In genomic region chr1:68174173-68175113, GRCh38 we compare ENCODE assay signal across 8 cellular contexts. TPM values are rescaled to one million over a fixed set of nuclear protein-coding genes. Genes with fewer than 3 reads are reported as not detected.
A peak's percentile ranks its signal among the peaks of the same experiment; 100 is the strongest.
DNase-seq lines count a peak whose midpoint lies in the region; ATAC-seq and TF ChIP-seq lines count a peak whose summit lies in the region.

No MANE protein-coding gene starts in this region.

- no peak overlapping the region for H3K4me3 Mint-ChIP-seq in T-helper 2 cell treated with Interferon-gamma antibody and Interleukin-4, amounts not matched to agents 5 μg/mL and 100 μg/mL, for 36 hours

- TF ChIP-seq POLR2A in esophagus squamous epithelium (IDR thresholded peaks at IDR 0.05) = no peak

- in situ Hi-C loops in Panc1 (cut with HindIII; ENCODE audit: low pct_unique_long_range_greater_than_20kb, low sequenced_read_pairs) (no loop called here), G401 (cut with HindIII; ENCODE audit: low sequenced_read_pairs) (no loop called here)

- DNase-seq in DMS 273 treated with DMSO at 0.1 percent for 48 hours (lab: John Stamatoyannopoulos, UW) (peak; percentile 3), Panc1 (ENCODE audit: low read depth, low spot score) (peak; percentile 84), esophagus squamous epithelium (lab: John Stamatoyannopoulos, UW) (peak; percentile 1), osteoblast (ENCODE audit: insufficient read length, low spot score, missing footprints) (peak; percentile 87), CD1c-positive myeloid dendritic cell (ENCODE audit: extremely low spot score) (no peak), G401 (ENCODE audit: low spot score) (no peak)
- no peak for DNase-seq in T-helper 2 cell treated with Interferon-gamma antibody and Interleukin-4, amounts not matched to agents 5 μg/mL and 100 μg/mL, for 36 hours (ENCODE audit: low spot score)

- H2AFZ ChIP-seq in osteoblast (ENCODE audit: low read length) = no peak overlapping the region

- H3K36me3 ChIP-seq in Panc1 (ENCODE audit: control insufficient read depth, insufficient read depth, low read length) = no peaks in the 10 kb centered on the region
- H3K36me3 ChIP-seq in esophagus squamous epithelium = no peaks in the 10 kb centered on the region
- no peaks in the 10 kb centered on the region for H3K36me3 ChIP-seq in osteoblast (ENCODE audit: insufficient read depth, low read length)

- H4K20me1 ChIP-seq in osteoblast (ENCODE audit: insufficient read depth, low read length) = no peaks in the 10 kb centered on the region

- H3K36me3 Mint-ChIP-seq in T-helper 2 cell treated with Interferon-gamma antibody and Interleukin-4, amounts not matched to agents 5 μg/mL and 100 μg/mL, for 36 hours (ENCODE audit: low read depth) = no peaks in the 10 kb centered on the region

- intact Hi-C loops in Panc1 (cut with micrococcal nuclease; ENCODE audit: unreplicated experiment) (no loop called here), esophagus squamous epithelium (cut with DNase I) (no loop called here)

- no peaks in the 10 kb centered on the region for H3K9me3 Mint-ChIP-seq in T-helper 2 cell treated with Interferon-gamma antibody and Interleukin-4, amounts not matched to agents 5 μg/mL and 100 μg/mL, for 36 hours

- H3K27ac Mint-ChIP-seq in T-helper 2 cell treated with Interferon-gamma antibody and Interleukin-4, amounts not matched to agents 5 μg/mL and 100 μg/mL, for 36 hours = no peak overlapping the region

- no peak overlapping the region for H3K27ac ChIP-seq in Panc1 (ENCODE audit: low read length)
- H3K27ac ChIP-seq in esophagus squamous epithelium = peak overlapping the region; percentile 32 to 86 (median 76)
- peak overlapping the region; percentile 84 for H3K27ac ChIP-seq in osteoblast (ENCODE audit: low read depth, low read length)

- peaks cover 3% of the 10 kb centered on the region for H3K27me3 Mint-ChIP-seq in T-helper 2 cell treated with Interferon-gamma antibody and Interleukin-4, amounts not matched to agents 5 μg/mL and 100 μg/mL, for 36 hours (ENCODE audit: low read depth)

- peak overlapping the region; percentile 61 for H3K4me2 ChIP-seq in osteoblast (ENCODE audit: insufficient read depth, low read length)

- ATAC-seq in Panc1 (peak; percentile 86), HG03175 (IDR thresholded peaks at IDR 0.05; ENCODE audit: unreplicated experiment) (no peak)

- H3K4me1 ChIP-seq in Panc1 (ENCODE audit: control insufficient read depth, insufficient read depth, low read length) (peaks cover 11% of the 10 kb centered on the region), esophagus squamous epithelium (peaks cover 15 to 52% (median 31%) of the 10 kb centered on the region in 3 donors), osteoblast (ENCODE audit: insufficient read depth, low read length) (peaks cover 60% of the 10 kb centered on the region)

- H3K4me1 Mint-ChIP-seq in T-helper 2 cell treated with Interferon-gamma antibody and Interleukin-4, amounts not matched to agents 5 μg/mL and 100 μg/mL, for 36 hours (ENCODE audit: low read depth) = peaks cover 6% of the 10 kb centered on the region

- H3K79me2 ChIP-seq in osteoblast (ENCODE audit: insufficient read depth, low read length) = peaks cover 14% of the 10 kb centered on the region

- CTCF ChIA-PET in Panc1 (lab: Charles Lee) = no interaction called here

- peak overlapping the region in 1 of 2 experiments; percentile 39; a peak in 2 of 4 replicates for H3K4me3 ChIP-seq in Panc1 (ENCODE audit: low read depth in 2 of 2, low read length in 2 of 2)
- peak overlapping the region in 2 of 4 donors; percentile 11 to 48 for H3K4me3 ChIP-seq in esophagus squamous epithelium
- no peak overlapping the region for H3K4me3 ChIP-seq in osteoblast (ENCODE audit: insufficient read depth, low read length)

- H3K9me3 ChIP-seq in Panc1 (ENCODE audit: control insufficient read depth, insufficient read depth, low read depth, low read length) (no peaks in the 10 kb centered on the region), esophagus squamous epithelium (no peaks in the 10 kb centered on the region), osteoblast (ENCODE audit: low read depth, low read length) (peaks cover 3% of the 10 kb centered on the region)

- WGBS in esophagus squamous epithelium, 2 donors = 40 to 45% methylated on average over 12 of the region's 12 CpGs

- TF ChIP-seq CTCF in Panc1 (IDR thresholded peaks at IDR 0.05) = no peak
- no peak for TF ChIP-seq CTCF in esophagus squamous epithelium (IDR thresholded peaks at IDR 0.05)
- no peak for TF ChIP-seq CTCF in osteoblast (IDR thresholded peaks at IDR 0.05; ENCODE audit: extremely low read depth, low read depth, low read length)

- POLR2A ChIA-PET in Panc1 (lab: Charles Lee) = interaction anchor here (0.5 to 1.2 kb wide), 2 partner anchors 57 to 114 kb away, joined by 3 read pairs; no protein-coding TSS in a partner anchor

- BruUV-seq in Panc1 (replicated peaks; lab: Mats Ljungman, UMichigan) = no TSS peak

- H3K27me3 ChIP-seq in Panc1 (ENCODE audit: control insufficient read depth, insufficient read depth, low read length) = no peaks in the 10 kb centered on the region
- H3K27me3 ChIP-seq in esophagus squamous epithelium = no peaks in the 10 kb centered on the region
- no peaks in the 10 kb centered on the region for H3K27me3 ChIP-seq in osteoblast (ENCODE audit: insufficient read depth, low read length)

RNA-seq across cellular contexts. Expression of gene WLS, which starts 57.9 kb away (rescaled TPM):
- total RNA-seq in Panc1 (2021; ENCODE audit: unreplicated experiment) (29.6 TPM), esophagus squamous epithelium (10 to 100 TPM; 30.4 to 87.8 (median 60.0) TPM), osteoblast (54.3 and 65.1 TPM in 2 replicates)
- polyA plus RNA-seq in Panc1 (2012; ENCODE audit: insufficient read length) = 17.1 TPM
- total RNA-seq in G401 (2014; rRNA removed; shearing (Covaris generic)) = 280 and 326 TPM in 2 replicates

Comparison
In these comparisons a context has a peak if more than half of its experiments do, and no peak if none do; other contexts are left out.
1. DNase-seq: peak in DMS 273 treated with DMSO at 0.1 percent for 48 hours (single experiment), Panc1 (single experiment), esophagus squamous epithelium (single experiment) and osteoblast (single experiment); none in T-helper 2 cell treated with Interferon-gamma antibody and Interleukin-4, amounts not matched to agents 5 μg/mL and 100 μg/mL, for 36 hours (single experiment), CD1c-positive myeloid dendritic cell (single experiment) and G401 (single experiment).